Comparison of ENCODE assay signal across 10 cellular contexts in the genomic region with DNA sequence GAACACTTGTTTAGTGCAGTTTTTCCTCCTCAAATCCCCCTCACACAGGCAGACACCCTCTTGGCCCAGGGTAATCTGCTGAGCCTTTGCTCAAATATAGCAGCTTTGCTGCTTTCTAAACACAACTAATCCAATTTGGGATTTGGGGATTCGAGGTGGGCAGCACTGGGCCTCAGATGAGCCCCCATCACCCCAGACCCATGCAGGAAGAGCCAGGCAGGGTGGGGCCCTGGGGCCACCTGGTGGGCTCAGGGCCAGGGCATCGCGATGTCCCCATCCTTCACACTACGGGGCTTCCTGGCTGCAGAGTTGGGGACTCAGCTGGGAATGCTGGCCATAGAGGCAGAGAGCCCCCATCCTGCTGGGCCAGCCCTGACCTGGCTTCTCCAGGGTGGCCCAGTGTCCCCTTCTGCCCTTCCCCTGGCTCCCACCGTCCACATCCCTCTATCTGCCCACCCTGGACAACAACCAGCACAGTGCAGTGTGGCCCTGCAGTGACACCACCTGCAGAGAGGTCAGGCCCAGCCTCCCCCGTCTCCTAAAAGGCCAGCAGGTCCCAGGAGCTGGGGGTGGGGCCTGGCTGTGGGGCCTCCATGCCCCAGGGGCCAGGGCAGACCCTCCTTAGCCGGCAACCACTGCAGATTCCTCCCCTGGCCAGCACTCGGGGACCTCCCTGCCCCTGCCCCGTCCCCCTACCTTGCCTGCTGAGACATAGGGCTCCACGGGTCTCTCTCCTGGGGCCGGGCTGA. TPM values are rescaled to one million over a fixed set of nuclear protein-coding genes. Genes with fewer than 3 reads are reported as not detected.
A peak's percentile ranks its signal among the peaks of the same experiment; 100 is the strongest.
DNase-seq lines count a peak whose midpoint lies in the region; TF ChIP-seq lines count a peak whose summit lies in the region.
"Had no signal": no experiment of that assay in that cellular context is flagged by ENCODE, and none has a peak within 500 bp of the region (broad histone marks: within the 10 kb centered on the region; RNA-seq: fewer than 3 reads in every experiment).

No MANE protein-coding gene starts in this region.

- H3K36me3 Mint-ChIP-seq in CD8-positive, alpha-beta memory T cell, result peaks cover 0 to 4% (median 2%) of the 10 kb centered on the region in 3 donors
- no peaks in the 10 kb centered on the region for H3K36me3 Mint-ChIP-seq in neural progenitor cell

- H3K4me1 Mint-ChIP-seq in CD8-positive, alpha-beta memory T cell, result peaks cover 19 to 39% (median 29%) of the 10 kb centered on the region in 3 donors
- H3K4me1 Mint-ChIP-seq in neural progenitor cell, result peaks cover 49% of the 10 kb centered on the region

- no peaks in the 10 kb centered on the region for H3K9me3 ChIP-seq in CD8-positive, alpha-beta memory T cell (ENCODE audit: low read length)
- H3K9me3 ChIP-seq in neural progenitor cell (ENCODE audit: low read depth), result no peaks in the 10 kb centered on the region

- no peak overlapping the region for H2AFZ ChIP-seq in neural progenitor cell (replicated peaks)

- H3K36me3 ChIP-seq in CD8-positive, alpha-beta memory T cell (ENCODE audit: insufficient read depth, low read length), result no peaks in the 10 kb centered on the region
- no peaks in the 10 kb centered on the region for H3K36me3 ChIP-seq in neural progenitor cell

- peaks cover 23% of the 10 kb centered on the region for H3K4me1 ChIP-seq in CD8-positive, alpha-beta memory T cell (ENCODE audit: insufficient read depth, low read length)
- H3K4me1 ChIP-seq in neural progenitor cell, result peaks cover 50% of the 10 kb centered on the region

- H3K27me3 ChIP-seq in CD8-positive, alpha-beta memory T cell (ENCODE audit: insufficient read depth, low read length, poor library complexity, severe bottlenecking), result no peaks in the 10 kb centered on the region
- H3K27me3 ChIP-seq in neural progenitor cell, result no peaks in the 10 kb centered on the region

- no peaks in the 10 kb centered on the region for H3K27me3 Mint-ChIP-seq in CD8-positive, alpha-beta memory T cell
- peaks cover 11% of the 10 kb centered on the region for H3K27me3 Mint-ChIP-seq in neural progenitor cell (ENCODE audit: insufficient read depth, low read depth)

- no peak for TF ChIP-seq CTCF in choroid plexus epithelial cell (conservative IDR thresholded peaks at IDR 0.05; ENCODE audit: low read depth, low read length)
- no peak for TF ChIP-seq CTCF in neural progenitor cell (IDR thresholded peaks at IDR 0.05)

- no peaks in the 10 kb centered on the region for H4K20me1 ChIP-seq in neural progenitor cell (ENCODE audit: low read depth)

- H3K9me3 Mint-ChIP-seq in CD8-positive, alpha-beta memory T cell, result no peaks in the 10 kb centered on the region
- H3K9me3 Mint-ChIP-seq in neural progenitor cell, result no peaks in the 10 kb centered on the region

- H3F3A ChIP-seq in neural progenitor cell (ENCODE audit: low read depth), result no peaks in the 10 kb centered on the region

- H3K4me3 ChIP-seq in CD8-positive, alpha-beta memory T cell (ENCODE audit: low read length), result peak overlapping the region; percentile 63
- peak overlapping the region; percentile 73 for H3K4me3 ChIP-seq in choroid plexus epithelial cell (ENCODE audit: low read depth, low read length)
- no peak overlapping the region for H3K4me3 ChIP-seq in neural progenitor cell

- CTCF ChIA-PET in CD8-positive, alpha-beta memory T cell (lab: Charles Lee), result interaction anchor here (0.9 kb wide), 1 partner anchor 31 kb away, joined by 4 read pairs; no protein-coding TSS in a partner anchor

- peak overlapping the region; percentile 89 for H3K27ac ChIP-seq in CD8-positive, alpha-beta memory T cell (ENCODE audit: low read depth, low read length)
- no peak overlapping the region for H3K27ac ChIP-seq in neural progenitor cell

- peak overlapping the region; percentile 93 to 99 (median 95) for H3K4me3 Mint-ChIP-seq in CD8-positive, alpha-beta memory T cell
- H3K4me3 Mint-ChIP-seq in neural progenitor cell, result no peak overlapping the region

- peak overlapping the region; percentile 42 to 96 (median 84) for H3K27ac Mint-ChIP-seq in CD8-positive, alpha-beta memory T cell
- H3K27ac Mint-ChIP-seq in neural progenitor cell, result peak overlapping the region; percentile 65

- H3K9ac ChIP-seq in neural progenitor cell, result no peak overlapping the region

- peak overlapping the region; percentile 45 for H3K4me2 ChIP-seq in neural progenitor cell

- H3K79me2 ChIP-seq in neural progenitor cell (ENCODE audit: low read depth), result no peaks in the 10 kb centered on the region

- POLR2A ChIA-PET in CD8-positive, alpha-beta memory T cell (lab: Charles Lee), result no interaction called here

- no peak for DNase-seq in CD8-positive, alpha-beta memory T cell
- DNase-seq in NCI-H82 treated with DMSO at 0.1 percent for 48 hours (lab: John Stamatoyannopoulos, UW; ENCODE audit: unreplicated experiment) (peak; percentile 5), choroid plexus epithelial cell (ENCODE audit: low read depth) (no peak), neural progenitor cell (ENCODE audit: low spot score) (no peak), NCI-H510A (lab: John Stamatoyannopoulos, UW) (no peak), hypothalamus (lab: John Stamatoyannopoulos, UW) (no peak), NCI-H1417 (lab: John Stamatoyannopoulos, UW) (no peak)
- no peak for DNase-seq in activated CD4-positive, CD25-positive, alpha-beta regulatory T cell (lab: John Stamatoyannopoulos, UW)
- DNase-seq: H7, SIG-M5 had no signal

RNA-seq across cellular contexts. Expression of a gene that starts 56.6 kb away (rescaled TPM):
- not detected for total RNA-seq in CD8-positive, alpha-beta memory T cell
- not detected for polyA plus RNA-seq in CD8-positive, alpha-beta memory T cell
- total RNA-seq in neural progenitor cell (ENCODE audit: low replicate concordance), result not detected in 2 replicates
- total RNA-seq: H7 had no signal
